ENCODE assay signal across 18 cellular contexts in the genomic region with DNA sequence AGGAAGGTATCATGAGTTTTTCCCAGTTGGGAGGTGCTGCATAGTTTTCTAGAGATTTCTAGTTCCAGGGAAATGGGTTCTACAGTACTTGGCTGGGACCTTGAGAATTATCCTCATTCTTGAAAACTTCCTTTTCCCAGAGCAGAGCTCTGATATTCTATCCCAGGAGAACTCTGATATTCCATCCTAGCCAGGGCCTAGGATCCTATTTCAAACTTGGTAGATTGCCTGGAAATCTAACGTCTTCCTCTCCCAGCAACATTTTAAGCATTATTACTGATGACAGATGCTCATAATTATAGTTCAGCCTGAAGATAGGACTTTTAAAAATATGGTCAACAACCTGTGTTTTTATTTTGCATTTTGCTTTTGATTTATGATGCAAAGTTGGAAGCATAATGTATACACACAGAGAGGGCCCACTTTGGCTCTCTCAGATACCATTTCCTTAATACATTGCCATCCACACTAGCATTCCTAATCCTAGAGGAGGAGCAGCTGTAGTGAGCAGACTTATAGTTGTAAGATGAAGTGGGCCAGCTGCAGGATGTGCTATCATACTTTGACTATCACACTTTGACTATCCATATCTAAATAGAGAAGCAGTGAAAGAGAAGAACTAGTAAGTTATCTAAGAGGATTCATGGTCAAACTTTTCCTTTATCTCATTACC.
"Had no signal": no experiment of that assay in that cellular context is flagged by ENCODE, and none has a peak within 500 bp of the region (broad histone marks: within the 10 kb centered on the region; RNA-seq: fewer than 3 reads in every experiment).

No MANE protein-coding gene starts in this region.

- ATAC-seq: activated CD4-positive, alpha-beta T cell treated with anti-CD3 and anti-CD28 coated beads for 36 hours; activated CD8-positive, alpha-beta memory T cell treated with anti-CD3 and anti-CD28 coated beads, Interleukin-2, amount 10 ng/mL, durations not matched to agents 7 days and 5 days; activated CD8-positive, alpha-beta T cell treated with anti-CD3 and anti-CD28 coated beads, Interleukin-2, amount 10 ng/mL, durations not matched to agents 7 days and 5 days; activated naive CD4-positive, alpha-beta T cell treated with anti-CD3 and anti-CD28 coated beads, Interleukin-2, amount 50 U/mL, for 72 hours; activated T-cell treated with anti-CD3 and anti-CD28 coated beads, Interleukin-2, amount 50 U/mL, for 72 hours; naive thymus-derived CD4-positive, alpha-beta T cell had no signal

- H3K4me3 Mint-ChIP-seq: activated CD4-positive, alpha-beta T cell treated with anti-CD3 and anti-CD28 coated beads for 36 hours; activated CD8-positive, alpha-beta memory T cell treated with anti-CD3 and anti-CD28 coated beads, Interleukin-2, amount 10 ng/mL, durations not matched to agents 7 days and 5 days; activated CD8-positive, alpha-beta T cell treated with anti-CD3 and anti-CD28 coated beads, Interleukin-2, amount 10 ng/mL, durations not matched to agents 7 days and 5 days; activated T-cell treated with anti-CD3 and anti-CD28 coated beads, Interleukin-2, amount 50 U/mL, for 72 hours; mesothelial cell of epicardium; naive thymus-derived CD4-positive, alpha-beta T cell; neural crest cell had no signal

- H3K9me3 Mint-ChIP-seq: activated T-cell treated with anti-CD3 and anti-CD28 coated beads, Interleukin-2, amount 50 U/mL, for 72 hours; neural crest cell had no signal

- H3K27ac Mint-ChIP-seq: activated CD4-positive, alpha-beta T cell treated with anti-CD3 and anti-CD28 coated beads for 36 hours; activated CD8-positive, alpha-beta memory T cell treated with anti-CD3 and anti-CD28 coated beads, Interleukin-2, amount 10 ng/mL, durations not matched to agents 7 days and 5 days; activated CD8-positive, alpha-beta T cell treated with anti-CD3 and anti-CD28 coated beads, Interleukin-2, amount 10 ng/mL, durations not matched to agents 7 days and 5 days; activated naive CD4-positive, alpha-beta T cell treated with anti-CD3 and anti-CD28 coated beads, Interleukin-2, amount 50 U/mL, for 72 hours; activated T-cell treated with anti-CD3 and anti-CD28 coated beads, Interleukin-2, amount 50 U/mL, for 72 hours; mesothelial cell of epicardium; naive thymus-derived CD4-positive, alpha-beta T cell had no signal

- H3K27me3 Mint-ChIP-seq: activated CD4-positive, alpha-beta T cell treated with anti-CD3 and anti-CD28 coated beads for 36 hours; activated CD8-positive, alpha-beta memory T cell treated with anti-CD3 and anti-CD28 coated beads, Interleukin-2, amount 10 ng/mL, durations not matched to agents 7 days and 5 days; naive thymus-derived CD4-positive, alpha-beta T cell had no signal

- H3K36me3 Mint-ChIP-seq: activated CD8-positive, alpha-beta memory T cell treated with anti-CD3 and anti-CD28 coated beads, Interleukin-2, amount 10 ng/mL, durations not matched to agents 7 days and 5 days; activated naive CD4-positive, alpha-beta T cell treated with anti-CD3 and anti-CD28 coated beads, Interleukin-2, amount 50 U/mL, for 72 hours; mesothelial cell of epicardium; naive thymus-derived CD4-positive, alpha-beta T cell had no signal

- H3K4me1 Mint-ChIP-seq: activated CD4-positive, alpha-beta T cell treated with anti-CD3 and anti-CD28 coated beads for 36 hours; activated CD8-positive, alpha-beta memory T cell treated with anti-CD3 and anti-CD28 coated beads, Interleukin-2, amount 10 ng/mL, durations not matched to agents 7 days and 5 days; mesothelial cell of epicardium; naive thymus-derived CD4-positive, alpha-beta T cell; neural crest cell had no signal

- DNase-seq: activated CD4-positive, alpha-beta T cell treated with anti-CD3 and anti-CD28 coated beads for 36 hours; activated CD4-positive, CD25-positive, alpha-beta regulatory T cell; activated CD8-positive, alpha-beta memory T cell treated with anti-CD3 and anti-CD28 coated beads, Interleukin-2, amount 10 ng/mL, durations not matched to agents 7 days and 5 days; activated CD8-positive, alpha-beta T cell treated with anti-CD3 and anti-CD28 coated beads, Interleukin-2, amount 10 ng/mL, durations not matched to agents 7 days and 5 days; activated naive CD4-positive, alpha-beta T cell; activated T-cell treated with anti-CD3 and anti-CD28 coated beads for 4 hours; activated T-cell treated with anti-CD3 and anti-CD28 coated beads, Interleukin-2, amount 50 U/mL, for 72 hours; dermis blood vessel endothelial cell; effector CD4-positive, alpha-beta T cell; naive thymus-derived CD4-positive, alpha-beta T cell; nucleus accumbens; right cardiac atrium; stimulated activated CD4-positive, alpha-beta T cell treated with anti-CD3 and anti-CD28 coated beads, Interleukin-15, amount 100 ng/mL, for 24 hours; stimulated activated CD4-positive, alpha-beta T cell treated with anti-CD3 and anti-CD28 coated beads, Interleukin-2, amount 100 ng/mL, for 24 hours; stimulated activated naive CD4-positive, alpha-beta T cell had no signal
